Comparison of ENCODE assay signal across 1 cellular context in the genomic region with DNA sequence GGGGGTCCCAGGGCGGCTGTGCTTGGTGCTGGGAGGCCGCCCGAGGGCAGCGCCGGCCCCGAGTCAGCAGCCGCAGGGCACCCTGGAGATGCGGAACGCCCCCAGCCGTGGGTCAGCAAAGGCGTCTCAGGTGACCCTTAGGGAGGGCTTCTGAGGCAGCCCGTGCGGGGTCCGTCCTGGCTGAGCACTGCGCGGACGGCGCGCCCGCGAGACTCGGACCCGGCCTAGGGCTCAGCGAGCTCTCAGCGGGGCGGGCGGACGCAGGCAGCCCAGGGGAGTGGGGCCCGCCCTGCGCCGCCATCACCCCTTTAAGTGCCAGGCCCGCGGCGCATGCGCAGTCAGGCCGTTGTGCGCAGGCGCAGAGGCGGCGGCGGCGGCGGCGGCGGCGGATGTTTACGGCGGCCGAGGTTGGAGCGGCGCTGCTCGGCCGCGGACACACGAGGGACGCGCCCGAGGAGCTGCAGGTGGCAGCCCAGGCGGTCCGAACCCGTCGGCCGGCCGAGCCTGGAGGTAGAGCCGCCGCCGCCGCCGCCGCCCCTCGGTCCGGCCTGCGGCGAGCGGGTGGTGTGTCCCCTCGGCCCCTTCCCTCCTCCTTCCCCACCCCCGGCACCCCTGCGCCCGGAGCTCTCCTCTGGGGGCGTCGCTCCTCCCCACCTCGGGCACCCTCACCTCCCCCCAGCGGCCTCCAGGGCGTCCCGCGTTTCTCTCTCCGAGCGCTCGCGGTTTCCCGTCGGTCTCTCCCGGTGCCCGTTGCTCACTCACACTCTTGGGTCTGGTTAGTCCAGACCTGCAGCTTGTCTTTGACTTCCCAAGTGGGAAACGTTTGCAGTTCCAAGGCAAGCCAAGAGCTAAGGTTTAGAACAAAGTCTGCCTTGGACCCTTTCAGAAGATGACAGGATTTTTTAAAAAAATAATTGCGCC.
TF ChIP-seq lines count a peak whose summit lies in the region.

A gene (plus strand): TSS at position 388 of the 921 bp plus-strand sequence. CDS start 4,218 bp downstream, outside the sequence.

TF ChIP-seq in GM12878, 131 proteins besides CTCF, POLR2A, EP300 and RAD21 (continued from another document and continues in another):
- TF ChIP-seq, protein P1, sequence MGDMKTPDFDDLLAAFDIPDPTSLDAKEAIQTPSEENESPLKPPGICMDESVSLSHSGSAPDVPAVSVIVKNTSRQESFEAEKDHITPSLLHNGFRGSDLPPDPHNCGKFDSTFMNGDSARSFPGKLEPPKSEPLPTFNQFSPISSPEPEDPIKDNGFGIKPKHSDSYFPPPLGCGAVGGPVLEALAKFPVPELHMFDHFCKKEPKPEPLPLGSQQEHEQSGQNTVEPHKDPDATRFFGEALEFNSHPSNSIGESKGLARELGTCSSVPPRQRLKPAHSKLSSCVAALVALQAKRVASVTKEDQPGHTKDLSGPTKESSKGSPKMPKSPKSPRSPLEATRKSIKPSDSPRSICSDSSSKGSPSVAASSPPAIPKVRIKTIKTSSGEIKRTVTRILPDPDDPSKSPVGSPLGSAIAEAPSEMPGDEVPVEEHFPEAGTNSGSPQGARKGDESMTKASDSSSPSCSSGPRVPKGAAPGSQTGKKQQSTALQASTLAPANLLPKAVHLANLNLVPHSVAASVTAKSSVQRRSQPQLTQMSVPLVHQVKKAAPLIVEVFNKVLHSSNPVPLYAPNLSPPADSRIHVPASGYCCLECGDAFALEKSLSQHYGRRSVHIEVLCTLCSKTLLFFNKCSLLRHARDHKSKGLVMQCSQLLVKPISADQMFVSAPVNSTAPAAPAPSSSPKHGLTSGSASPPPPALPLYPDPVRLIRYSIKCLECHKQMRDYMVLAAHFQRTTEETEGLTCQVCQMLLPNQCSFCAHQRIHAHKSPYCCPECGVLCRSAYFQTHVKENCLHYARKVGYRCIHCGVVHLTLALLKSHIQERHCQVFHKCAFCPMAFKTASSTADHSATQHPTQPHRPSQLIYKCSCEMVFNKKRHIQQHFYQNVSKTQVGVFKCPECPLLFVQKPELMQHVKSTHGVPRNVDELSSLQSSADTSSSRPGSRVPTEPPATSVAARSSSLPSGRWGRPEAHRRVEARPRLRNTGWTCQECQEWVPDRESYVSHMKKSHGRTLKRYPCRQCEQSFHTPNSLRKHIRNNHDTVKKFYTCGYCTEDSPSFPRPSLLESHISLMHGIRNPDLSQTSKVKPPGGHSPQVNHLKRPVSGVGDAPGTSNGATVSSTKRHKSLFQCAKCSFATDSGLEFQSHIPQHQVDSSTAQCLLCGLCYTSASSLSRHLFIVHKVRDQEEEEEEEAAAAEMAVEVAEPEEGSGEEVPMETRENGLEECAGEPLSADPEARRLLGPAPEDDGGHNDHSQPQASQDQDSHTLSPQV (IDR thresholded peaks at IDR 0.05), result no peak
- 0 out of 2 replicates have a peak, but pooled peaks have one; percentile 9 for TF ChIP-seq NFXL1 (IDR thresholded peaks at IDR 0.05; ENCODE audit: borderline replicate concordance)
- TF ChIP-seq, protein P2, sequence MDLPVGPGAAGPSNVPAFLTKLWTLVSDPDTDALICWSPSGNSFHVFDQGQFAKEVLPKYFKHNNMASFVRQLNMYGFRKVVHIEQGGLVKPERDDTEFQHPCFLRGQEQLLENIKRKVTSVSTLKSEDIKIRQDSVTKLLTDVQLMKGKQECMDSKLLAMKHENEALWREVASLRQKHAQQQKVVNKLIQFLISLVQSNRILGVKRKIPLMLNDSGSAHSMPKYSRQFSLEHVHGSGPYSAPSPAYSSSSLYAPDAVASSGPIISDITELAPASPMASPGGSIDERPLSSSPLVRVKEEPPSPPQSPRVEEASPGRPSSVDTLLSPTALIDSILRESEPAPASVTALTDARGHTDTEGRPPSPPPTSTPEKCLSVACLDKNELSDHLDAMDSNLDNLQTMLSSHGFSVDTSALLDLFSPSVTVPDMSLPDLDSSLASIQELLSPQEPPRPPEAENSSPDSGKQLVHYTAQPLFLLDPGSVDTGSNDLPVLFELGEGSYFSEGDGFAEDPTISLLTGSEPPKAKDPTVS (IDR thresholded peaks at IDR 0.05; ENCODE audit: low read depth, low read length), result no peak
- peak; percentile 51 for TF ChIP-seq HCFC1 (IDR thresholded peaks at IDR 0.05; ENCODE audit: low read length)
- TF ChIP-seq GABPA (IDR thresholded peaks at IDR 0.05; ENCODE audit: low read depth), result no peak
- no peak for TF ChIP-seq MTA2 (IDR thresholded peaks at IDR 0.05; ENCODE audit: low read depth)
- TF ChIP-seq, protein P3, sequence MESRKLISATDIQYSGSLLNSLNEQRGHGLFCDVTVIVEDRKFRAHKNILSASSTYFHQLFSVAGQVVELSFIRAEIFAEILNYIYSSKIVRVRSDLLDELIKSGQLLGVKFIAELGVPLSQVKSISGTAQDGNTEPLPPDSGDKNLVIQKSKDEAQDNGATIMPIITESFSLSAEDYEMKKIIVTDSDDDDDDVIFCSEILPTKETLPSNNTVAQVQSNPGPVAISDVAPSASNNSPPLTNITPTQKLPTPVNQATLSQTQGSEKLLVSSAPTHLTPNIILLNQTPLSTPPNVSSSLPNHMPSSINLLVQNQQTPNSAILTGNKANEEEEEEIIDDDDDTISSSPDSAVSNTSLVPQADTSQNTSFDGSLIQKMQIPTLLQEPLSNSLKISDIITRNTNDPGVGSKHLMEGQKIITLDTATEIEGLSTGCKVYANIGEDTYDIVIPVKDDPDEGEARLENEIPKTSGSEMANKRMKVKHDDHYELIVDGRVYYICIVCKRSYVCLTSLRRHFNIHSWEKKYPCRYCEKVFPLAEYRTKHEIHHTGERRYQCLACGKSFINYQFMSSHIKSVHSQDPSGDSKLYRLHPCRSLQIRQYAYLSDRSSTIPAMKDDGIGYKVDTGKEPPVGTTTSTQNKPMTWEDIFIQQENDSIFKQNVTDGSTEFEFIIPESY (IDR thresholded peaks at IDR 0.05), result no peak
- TF ChIP-seq BACH1 (IDR thresholded peaks at IDR 0.05; ENCODE audit: borderline replicate concordance), result peak; percentile 79
- TF ChIP-seq, protein P4, sequence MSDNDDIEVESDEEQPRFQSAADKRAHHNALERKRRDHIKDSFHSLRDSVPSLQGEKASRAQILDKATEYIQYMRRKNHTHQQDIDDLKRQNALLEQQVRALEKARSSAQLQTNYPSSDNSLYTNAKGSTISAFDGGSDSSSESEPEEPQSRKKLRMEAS (IDR thresholded peaks at IDR 0.05; ENCODE audit: low read depth, low read length), result peak; percentile 21; the same call in 1 of the 2 replicates
- no peak for TF ChIP-seq BRCA1 (IDR thresholded peaks at IDR 0.05; ENCODE audit: low read depth, low read length)
- no peak for TF ChIP-seq PAX8 (IDR thresholded peaks at IDR 0.05)
- TF ChIP-seq KLF5 (IDR thresholded peaks at IDR 0.05; ENCODE audit: partially characterized antibody), result peak; percentile 69
- no peak for TF ChIP-seq NR2C2 (IDR thresholded peaks at IDR 0.05; ENCODE audit: borderline replicate concordance, control insufficient read depth, insufficient read length, low read depth)
- no peak for TF ChIP-seq KDM1A (IDR thresholded peaks at IDR 0.05; ENCODE audit: borderline replicate concordance)
- TF ChIP-seq, protein P5, sequence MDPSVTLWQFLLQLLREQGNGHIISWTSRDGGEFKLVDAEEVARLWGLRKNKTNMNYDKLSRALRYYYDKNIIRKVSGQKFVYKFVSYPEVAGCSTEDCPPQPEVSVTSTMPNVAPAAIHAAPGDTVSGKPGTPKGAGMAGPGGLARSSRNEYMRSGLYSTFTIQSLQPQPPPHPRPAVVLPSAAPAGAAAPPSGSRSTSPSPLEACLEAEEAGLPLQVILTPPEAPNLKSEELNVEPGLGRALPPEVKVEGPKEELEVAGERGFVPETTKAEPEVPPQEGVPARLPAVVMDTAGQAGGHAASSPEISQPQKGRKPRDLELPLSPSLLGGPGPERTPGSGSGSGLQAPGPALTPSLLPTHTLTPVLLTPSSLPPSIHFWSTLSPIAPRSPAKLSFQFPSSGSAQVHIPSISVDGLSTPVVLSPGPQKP (IDR thresholded peaks at IDR 0.05; ENCODE audit: low read depth, low read length), result no peak
- peak; percentile 98 for TF ChIP-seq LARP7 (IDR thresholded peaks at IDR 0.05)
- peak; percentile 96 for TF ChIP-seq GATAD2B (conservative IDR thresholded peaks at IDR 0.05; ENCODE audit: low read depth)
- no peak for TF ChIP-seq MEF2A (IDR thresholded peaks at IDR 0.05; ENCODE audit: insufficient read depth, low read depth, low read length)
- TF ChIP-seq CBFB (IDR thresholded peaks at IDR 0.05; ENCODE audit: low read depth), result no peak
- TF ChIP-seq, protein P6, sequence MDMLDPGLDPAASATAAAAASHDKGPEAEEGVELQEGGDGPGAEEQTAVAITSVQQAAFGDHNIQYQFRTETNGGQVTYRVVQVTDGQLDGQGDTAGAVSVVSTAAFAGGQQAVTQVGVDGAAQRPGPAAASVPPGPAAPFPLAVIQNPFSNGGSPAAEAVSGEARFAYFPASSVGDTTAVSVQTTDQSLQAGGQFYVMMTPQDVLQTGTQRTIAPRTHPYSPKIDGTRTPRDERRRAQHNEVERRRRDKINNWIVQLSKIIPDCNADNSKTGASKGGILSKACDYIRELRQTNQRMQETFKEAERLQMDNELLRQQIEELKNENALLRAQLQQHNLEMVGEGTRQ (IDR thresholded peaks at IDR 0.05; ENCODE audit: borderline replicate concordance, low read depth, low read length), result no peak
- TF ChIP-seq, protein P7, sequence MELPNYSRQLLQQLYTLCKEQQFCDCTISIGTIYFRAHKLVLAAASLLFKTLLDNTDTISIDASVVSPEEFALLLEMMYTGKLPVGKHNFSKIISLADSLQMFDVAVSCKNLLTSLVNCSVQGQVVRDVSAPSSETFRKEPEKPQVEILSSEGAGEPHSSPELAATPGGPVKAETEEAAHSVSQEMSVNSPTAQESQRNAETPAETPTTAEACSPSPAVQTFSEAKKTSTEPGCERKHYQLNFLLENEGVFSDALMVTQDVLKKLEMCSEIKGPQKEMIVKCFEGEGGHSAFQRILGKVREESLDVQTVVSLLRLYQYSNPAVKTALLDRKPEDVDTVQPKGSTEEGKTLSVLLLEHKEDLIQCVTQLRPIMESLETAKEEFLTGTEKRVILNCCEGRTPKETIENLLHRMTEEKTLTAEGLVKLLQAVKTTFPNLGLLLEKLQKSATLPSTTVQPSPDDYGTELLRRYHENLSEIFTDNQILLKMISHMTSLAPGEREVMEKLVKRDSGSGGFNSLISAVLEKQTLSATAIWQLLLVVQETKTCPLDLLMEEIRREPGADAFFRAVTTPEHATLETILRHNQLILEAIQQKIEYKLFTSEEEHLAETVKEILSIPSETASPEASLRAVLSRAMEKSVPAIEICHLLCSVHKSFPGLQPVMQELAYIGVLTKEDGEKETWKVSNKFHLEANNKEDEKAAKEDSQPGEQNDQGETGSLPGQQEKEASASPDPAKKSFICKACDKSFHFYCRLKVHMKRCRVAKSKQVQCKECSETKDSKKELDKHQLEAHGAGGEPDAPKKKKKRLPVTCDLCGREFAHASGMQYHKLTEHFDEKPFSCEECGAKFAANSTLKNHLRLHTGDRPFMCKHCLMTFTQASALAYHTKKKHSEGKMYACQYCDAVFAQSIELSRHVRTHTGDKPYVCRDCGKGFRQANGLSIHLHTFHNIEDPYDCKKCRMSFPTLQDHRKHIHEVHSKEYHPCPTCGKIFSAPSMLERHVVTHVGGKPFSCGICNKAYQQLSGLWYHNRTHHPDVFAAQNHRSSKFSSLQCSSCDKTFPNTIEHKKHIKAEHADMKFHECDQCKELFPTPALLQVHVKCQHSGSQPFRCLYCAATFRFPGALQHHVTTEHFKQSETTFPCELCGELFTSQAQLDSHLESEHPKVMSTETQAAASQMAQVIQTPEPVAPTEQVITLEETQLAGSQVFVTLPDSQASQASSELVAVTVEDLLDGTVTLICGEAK (IDR thresholded peaks at IDR 0.05; ENCODE audit: borderline replicate concordance), result no peak
- TF ChIP-seq STAT1 (conservative IDR thresholded peaks at IDR 0.05), result 0 out of 2 replicates have a peak, but pooled peaks have one; percentile 27
- no peak for TF ChIP-seq NBN (IDR thresholded peaks at IDR 0.05)
- TF ChIP-seq HDGF (IDR thresholded peaks at IDR 0.05), result no peak
- TF ChIP-seq RUNX3 (IDR thresholded peaks at IDR 0.05; ENCODE audit: low read length), result 0 out of 2 replicates have a peak, but pooled peaks have one; percentile 24
- no peak for TF ChIP-seq CEBPB (IDR thresholded peaks at IDR 0.05; ENCODE audit: borderline replicate concordance in 1 of 2, low read depth in 2 of 2, low read length in 2 of 2)
- TF ChIP-seq, protein P8, sequence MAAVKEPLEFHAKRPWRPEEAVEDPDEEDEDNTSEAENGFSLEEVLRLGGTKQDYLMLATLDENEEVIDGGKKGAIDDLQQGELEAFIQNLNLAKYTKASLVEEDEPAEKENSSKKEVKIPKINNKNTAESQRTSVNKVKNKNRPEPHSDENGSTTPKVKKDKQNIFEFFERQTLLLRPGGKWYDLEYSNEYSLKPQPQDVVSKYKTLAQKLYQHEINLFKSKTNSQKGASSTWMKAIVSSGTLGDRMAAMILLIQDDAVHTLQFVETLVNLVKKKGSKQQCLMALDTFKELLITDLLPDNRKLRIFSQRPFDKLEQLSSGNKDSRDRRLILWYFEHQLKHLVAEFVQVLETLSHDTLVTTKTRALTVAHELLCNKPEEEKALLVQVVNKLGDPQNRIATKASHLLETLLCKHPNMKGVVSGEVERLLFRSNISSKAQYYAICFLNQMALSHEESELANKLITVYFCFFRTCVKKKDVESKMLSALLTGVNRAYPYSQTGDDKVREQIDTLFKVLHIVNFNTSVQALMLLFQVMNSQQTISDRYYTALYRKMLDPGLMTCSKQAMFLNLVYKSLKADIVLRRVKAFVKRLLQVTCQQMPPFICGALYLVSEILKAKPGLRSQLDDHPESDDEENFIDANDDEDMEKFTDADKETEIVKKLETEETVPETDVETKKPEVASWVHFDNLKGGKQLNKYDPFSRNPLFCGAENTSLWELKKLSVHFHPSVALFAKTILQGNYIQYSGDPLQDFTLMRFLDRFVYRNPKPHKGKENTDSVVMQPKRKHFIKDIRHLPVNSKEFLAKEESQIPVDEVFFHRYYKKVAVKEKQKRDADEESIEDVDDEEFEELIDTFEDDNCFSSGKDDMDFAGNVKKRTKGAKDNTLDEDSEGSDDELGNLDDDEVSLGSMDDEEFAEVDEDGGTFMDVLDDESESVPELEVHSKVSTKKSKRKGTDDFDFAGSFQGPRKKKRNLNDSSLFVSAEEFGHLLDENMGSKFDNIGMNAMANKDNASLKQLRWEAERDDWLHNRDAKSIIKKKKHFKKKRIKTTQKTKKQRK (IDR thresholded peaks at IDR 0.05; ENCODE audit: low read depth, low read length), result no peak
- TF ChIP-seq NFYA (IDR thresholded peaks at IDR 0.05; ENCODE audit: borderline replicate concordance, low read depth, low read length), result no peak
- no peak for TF ChIP-seq MYB (IDR thresholded peaks at IDR 0.05; ENCODE audit: borderline replicate concordance, low read depth, low read length)
- TF ChIP-seq CREM (IDR thresholded peaks at IDR 0.05; ENCODE audit: low read depth), result no peak
- no peak for TF ChIP-seq YBX1 (IDR thresholded peaks at IDR 0.05)
- TF ChIP-seq ZBED1 (IDR thresholded peaks at IDR 0.05; ENCODE audit: borderline replicate concordance), result no peak
- TF ChIP-seq ZNF622 (IDR thresholded peaks at IDR 0.05), result no peak
- TF ChIP-seq, protein P9, sequence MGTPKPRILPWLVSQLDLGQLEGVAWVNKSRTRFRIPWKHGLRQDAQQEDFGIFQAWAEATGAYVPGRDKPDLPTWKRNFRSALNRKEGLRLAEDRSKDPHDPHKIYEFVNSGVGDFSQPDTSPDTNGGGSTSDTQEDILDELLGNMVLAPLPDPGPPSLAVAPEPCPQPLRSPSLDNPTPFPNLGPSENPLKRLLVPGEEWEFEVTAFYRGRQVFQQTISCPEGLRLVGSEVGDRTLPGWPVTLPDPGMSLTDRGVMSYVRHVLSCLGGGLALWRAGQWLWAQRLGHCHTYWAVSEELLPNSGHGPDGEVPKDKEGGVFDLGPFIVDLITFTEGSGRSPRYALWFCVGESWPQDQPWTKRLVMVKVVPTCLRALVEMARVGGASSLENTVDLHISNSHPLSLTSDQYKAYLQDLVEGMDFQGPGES (IDR thresholded peaks at IDR 0.05), result no peak
- no peak for TF ChIP-seq CHD1 (IDR thresholded peaks at IDR 0.05; ENCODE audit: low read depth, low read length)
- TF ChIP-seq PML (IDR thresholded peaks at IDR 0.05; ENCODE audit: low read length), result no peak
- TF ChIP-seq KAT2A (conservative IDR thresholded peaks at IDR 0.05; ENCODE audit: control insufficient read depth, low read depth, low read length), result no peak
- no peak for TF ChIP-seq EED (IDR thresholded peaks at IDR 0.05; ENCODE audit: low read depth)
- TF ChIP-seq YY1 (IDR thresholded peaks at IDR 0.05; ENCODE audit: low read depth, low read length), result peak; percentile 80
